In genomic region chr18:50045126-50045525, GRCh38 we compare ENCODE assay signal across 27 cellular contexts.
"Had no signal": no experiment of that assay in that cellular context is flagged by ENCODE, and none has a peak within 500 bp of the region (broad histone marks: within the 10 kb centered on the region; RNA-seq: fewer than 3 reads in every experiment).

No MANE protein-coding gene starts in this region.

- DNase-seq: activated CD4-positive, alpha-beta memory T cell treated with anti-CD3 and anti-CD28 coated beads, Interleukin-2, amount 10 ng/mL, durations not matched to agents 7 days and 5 days; activated CD4-positive, alpha-beta T cell treated with anti-CD3 and anti-CD28 coated beads for 1 hour; activated CD4-positive, alpha-beta T cell treated with anti-CD3 and anti-CD28 coated beads for 48 hours; activated CD4-positive, CD25-positive, alpha-beta regulatory T cell; activated CD8-positive, alpha-beta memory T cell treated with anti-CD3 and anti-CD28 coated beads for 24 hours; activated CD8-positive, alpha-beta memory T cell treated with anti-CD3 and anti-CD28 coated beads, Interleukin-2, amount 10 ng/mL, durations not matched to agents 7 days and 5 days; activated CD8-positive, alpha-beta memory T cell treated with anti-CD3 and anti-CD28 coated beads, Interleukin-2, amount 50 U/mL, for 48 hours; activated effector memory CD4-positive, alpha-beta T cell treated with Interleukin-2 at 50 U/mL for 16 hours; activated naive CD4-positive, alpha-beta T cell treated with anti-CD3 and anti-CD28 coated beads, Interleukin-2, amount 10 ng/mL, durations not matched to agents 7 days and 5 days; activated T-cell treated with anti-CD3 and anti-CD28 coated beads, Interleukin-2, amount 50 U/mL, for 48 hours; amniotic stem cell; aorta; brain microvascular endothelial cell; colonic mucosa; NCI-H1105; NCI-H1417 treated with DMSO at 0.1 percent for 48 hours; NCI-H187 treated with DMSO at 0.1 percent for 48 hours; NCI-H2081 treated with DMSO at 0.1 percent for 48 hours; NCI-H345; NCI-H524 treated with DMSO at 0.1 percent for 48 hours; NCI-H748 treated with DMSO at 0.1 percent for 48 hours; PC-9; SIG-M5; T1000 had no signal

- H3K4me1 ChIP-seq: colonic mucosa had no signal

- H2AFZ ChIP-seq: PC-9 had no signal

- H3K4me2 ChIP-seq: PC-9 had no signal

- H3K9me3 ChIP-seq: colonic mucosa had no signal

- H3K4me3 ChIP-seq: colonic mucosa, PC-9 had no signal

- H3K36me3 ChIP-seq: brain microvascular endothelial cell, colonic mucosa, WERI-Rb-1 had no signal

- ATAC-seq: activated CD8-positive, alpha-beta memory T cell treated with anti-CD3 and anti-CD28 coated beads, Interleukin-2, amount 10 ng/mL, durations not matched to agents 7 days and 5 days; Right ventricle myocardium inferior had no signal

- H3K27ac ChIP-seq: brain microvascular endothelial cell, colonic mucosa, PC-9, RWPE1, WERI-Rb-1 had no signal

- H3K27me3 ChIP-seq: brain microvascular endothelial cell, colonic mucosa had no signal
